Comparison of ENCODE assay signal across 10 cellular contexts in the genomic region with DNA sequence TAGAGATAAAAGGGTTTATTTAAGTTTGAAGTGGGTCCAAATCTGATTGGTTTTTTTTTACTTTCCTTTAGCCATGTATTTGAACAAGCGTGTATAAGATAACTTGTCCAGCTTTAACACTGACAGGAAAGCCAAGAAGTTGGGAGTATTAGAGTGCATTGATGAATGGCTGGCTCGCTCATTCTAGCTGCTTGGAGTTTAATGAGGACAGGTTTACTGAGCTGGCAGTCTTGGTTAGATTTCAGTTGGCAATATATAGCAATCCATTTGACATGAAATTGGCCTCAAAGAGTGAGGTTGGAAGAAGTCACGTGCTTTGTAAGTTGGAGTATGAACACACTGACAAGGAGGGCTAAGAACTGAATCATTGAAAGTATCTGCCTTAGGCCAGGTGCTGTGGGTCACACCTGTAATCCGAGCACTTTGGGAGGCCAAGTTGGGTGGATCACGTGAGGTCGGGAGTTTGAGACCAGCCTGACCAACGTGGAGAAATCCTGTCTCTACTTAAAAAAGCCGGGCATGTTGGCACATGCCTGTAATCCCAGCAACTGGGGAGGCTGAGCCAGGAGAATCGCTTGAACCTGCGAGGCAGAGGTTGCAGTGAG. TPM values are rescaled to one million over a fixed set of nuclear protein-coding genes. Genes with fewer than 3 reads are reported as not detected.
DNase-seq lines count a peak whose midpoint lies in the region; ATAC-seq and TF ChIP-seq lines count a peak whose summit lies in the region.
"Had no signal": no experiment of that assay in that cellular context is flagged by ENCODE, and none has a peak within 500 bp of the region (broad histone marks: within the 10 kb centered on the region; RNA-seq: fewer than 3 reads in every experiment).

No MANE protein-coding gene starts in this region.

- peak; percentile 59 to 78 (median 73) for DNase-seq in body of pancreas
- no peak for DNase-seq in HAP-1 (ENCODE audit: low spot score in 2 of 2)
- no peak for DNase-seq in nucleus accumbens (lab: John Stamatoyannopoulos, UW)
- no peak for DNase-seq in activated CD4-positive, alpha-beta T cell treated with anti-CD3 and anti-CD28 coated beads for 4 hours
- DNase-seq: NCI-H2029, retina had no signal

- H3K4me3 ChIP-seq in ACC112 (ENCODE audit: low read depth, low read length): no peak overlapping the region
- no peak overlapping the region for H3K4me3 ChIP-seq in HEK293 (ENCODE audit: low read depth, low read length)
- H3K4me3 ChIP-seq in body of pancreas: no peak overlapping the region
- H3K4me3 ChIP-seq in muscle layer of colon (ENCODE audit: low read depth in 1 of 2, low read length in 2 of 2): no peak overlapping the region
- no peak overlapping the region for H3K4me3 ChIP-seq in HAP-1

- ATAC-seq in body of pancreas (peak; percentile 85), HG02642 (IDR thresholded peaks at IDR 0.05; ENCODE audit: poor library complexity, unreplicated experiment) (no peak)

- 23 to 30% methylated on average over 10 of the region's 10 CpGs for WGBS in body of pancreas, 2 donors

- H3K36me3 ChIP-seq in ACC112 (ENCODE audit: insufficient read depth, low read length) (peaks cover 56% of the 10 kb centered on the region), HEK293 (ENCODE audit: control insufficient read depth in 2 of 2, insufficient read depth in 1 of 2, low read length in 2 of 2) (peaks cover 67 to 95% of the 10 kb centered on the region in 2 experiments), body of pancreas (replicated peaks in 1 of 2; ENCODE audit: insufficient read depth in 1 of 2, low read depth in 2 of 2) (peaks cover 0 to 11% of the 10 kb centered on the region in 2 donors), muscle layer of colon (ENCODE audit: insufficient read depth, low read length) (peaks cover 76% of the 10 kb centered on the region), HAP-1 (replicated peaks) (peaks cover 92% of the 10 kb centered on the region)

- TF ChIP-seq CTCF in HEK293 (tag by site-specific recombination; IDR thresholded peaks at IDR 0.05) (no peak), body of pancreas (IDR thresholded peaks at IDR 0.05) (no peak)

- peaks cover 34% of the 10 kb centered on the region for H3K4me1 ChIP-seq in ACC112 (ENCODE audit: control insufficient read depth, insufficient read depth, low read length, unreplicated experiment)
- no peaks in the 10 kb centered on the region for H3K4me1 ChIP-seq in HEK293 (ENCODE audit: control insufficient read depth, insufficient read depth, low read length)
- peaks cover 62% of the 10 kb centered on the region for H3K4me1 ChIP-seq in body of pancreas
- H3K4me1 ChIP-seq in muscle layer of colon (ENCODE audit: insufficient read depth, low read length): peaks cover 51% of the 10 kb centered on the region
- H3K4me1 ChIP-seq in HAP-1: no peaks in the 10 kb centered on the region

- no peak overlapping the region for H2AFZ ChIP-seq in ACC112 (ENCODE audit: low read length, unreplicated experiment)

- no peak overlapping the region for H3K9ac ChIP-seq in muscle layer of colon (ENCODE audit: low read length)

- in situ Hi-C loops in HAP-1 (cut with MboI; ENCODE audit: low sequenced_read_pairs): loop anchor here (25.0 kb wide), 3 partner anchors 104 to 604 kb away; a partner anchor contains a TSS

- H3K79me2 ChIP-seq in ACC112 (ENCODE audit: control insufficient read depth, insufficient read depth, low read length, unreplicated experiment): peaks cover 32% of the 10 kb centered on the region

- no peaks in the 10 kb centered on the region for H3K27me3 ChIP-seq in ACC112 (ENCODE audit: insufficient read depth, low read length)
- H3K27me3 ChIP-seq in body of pancreas: no peaks in the 10 kb centered on the region
- no peaks in the 10 kb centered on the region for H3K27me3 ChIP-seq in muscle layer of colon (ENCODE audit: control insufficient read depth in 1 of 2, insufficient read depth in 2 of 2, low read length in 2 of 2)
- H3K27me3 ChIP-seq in HAP-1 (ENCODE audit: low read depth): no peaks in the 10 kb centered on the region

- POLR2A ChIA-PET in HEK293 (lab: Yijun Ruan, JAX): interaction anchor here (1.4 to 5.2 kb wide), 6 partner anchors 8 to 185 kb away, joined by 4 to 25 read pairs (median 8); no protein-coding TSS in a partner anchor

- intact Hi-C loops in body of pancreas (cut with DNase I): no loop called here

- H3K27ac ChIP-seq in ACC112 (ENCODE audit: low read depth, low read length): peak overlapping the region; percentile 24
- peak overlapping the region; percentile 70 for H3K27ac ChIP-seq in HEK293 (ENCODE audit: extremely low read depth, low read depth, low read length)
- peak overlapping the region; percentile 26 to 69 (median 44) for H3K27ac ChIP-seq in body of pancreas
- H3K27ac ChIP-seq in muscle layer of colon (ENCODE audit: low read depth, low read length): peak overlapping the region; percentile 42

- CTCF ChIA-PET in HEK293 (lab: Yijun Ruan, JAX): interaction anchor here (0.5 to 3.8 kb wide), 4 partner anchors 110 to 410 kb away, joined by 3 to 22 read pairs (median 4); no protein-coding TSS in a partner anchor

- H3K9me3 ChIP-seq in HEK293 (ENCODE audit: control insufficient read depth, insufficient read depth, low read depth, low read length) (no peaks in the 10 kb centered on the region), body of pancreas (no peaks in the 10 kb centered on the region), muscle layer of colon (ENCODE audit: low read length) (no peaks in the 10 kb centered on the region), HAP-1 (no peaks in the 10 kb centered on the region)

- peak in 2 of 3 donors; percentile 18 to 26 for TF ChIP-seq POLR2A in body of pancreas (IDR thresholded peaks at IDR 0.05)

TF ChIP-seq in HEK293, 187 proteins besides CTCF, POLR2A, EP300 and RAD21 (continues in another document):
- TF ChIP-seq ZNF433 (tag by site-specific recombination; IDR thresholded peaks at IDR 0.05; ENCODE audit: low read depth) (no peak), ZEB2 (tag by site-specific recombination; IDR thresholded peaks at IDR 0.05) (peak; percentile 34; the same call in 1 of the 2 replicates), KLF8 (tag by site-specific recombination; IDR thresholded peaks at IDR 0.05) (0 out of 2 replicates have a peak, but pooled peaks have one; percentile 37), ZNF2 (tag by site-specific recombination; IDR thresholded peaks at IDR 0.05) (peak; percentile 17; the same call in 1 of the 2 replicates), ZNF530 (tag by site-specific recombination; IDR thresholded peaks at IDR 0.05; ENCODE audit: low read depth) (no peak), SP7 (tag by site-specific recombination; IDR thresholded peaks at IDR 0.05) (0 out of 2 replicates have a peak, but pooled peaks have one; percentile 28), ZXDB (tag by site-specific recombination; IDR thresholded peaks at IDR 0.05) (no peak), GFI1B (tag by site-specific recombination; IDR thresholded peaks at IDR 0.05) (no peak), GLIS1 (tag by site-specific recombination; IDR thresholded peaks at IDR 0.05) (peak; percentile 67), FEZF1 (tag by site-specific recombination; IDR thresholded peaks at IDR 0.05) (0 out of 2 replicates have a peak, but pooled peaks have one; percentile 19), WT1 (tag by site-specific recombination; IDR thresholded peaks at IDR 0.05) (peak; percentile 57; the same call in 1 of the 2 replicates), ZNF707 (tag by site-specific recombination; IDR thresholded peaks at IDR 0.05) (no peak), ZNF423 (tag by site-specific recombination; IDR thresholded peaks at IDR 0.05) (no peak)
- TF ChIP-seq, protein P1, sequence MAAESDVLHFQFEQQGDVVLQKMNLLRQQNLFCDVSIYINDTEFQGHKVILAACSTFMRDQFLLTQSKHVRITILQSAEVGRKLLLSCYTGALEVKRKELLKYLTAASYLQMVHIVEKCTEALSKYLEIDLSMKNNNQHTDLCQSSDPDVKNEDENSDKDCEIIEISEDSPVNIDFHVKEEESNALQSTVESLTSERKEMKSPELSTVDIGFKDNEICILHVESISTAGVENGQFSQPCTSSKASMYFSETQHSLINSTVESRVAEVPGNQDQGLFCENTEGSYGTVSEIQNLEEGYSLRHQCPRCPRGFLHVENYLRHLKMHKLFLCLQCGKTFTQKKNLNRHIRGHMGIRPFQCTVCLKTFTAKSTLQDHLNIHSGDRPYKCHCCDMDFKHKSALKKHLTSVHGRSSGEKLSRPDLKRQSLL (tag by site-specific recombination; IDR thresholded peaks at IDR 0.05): no peak
- TF ChIP-seq, protein P2, sequence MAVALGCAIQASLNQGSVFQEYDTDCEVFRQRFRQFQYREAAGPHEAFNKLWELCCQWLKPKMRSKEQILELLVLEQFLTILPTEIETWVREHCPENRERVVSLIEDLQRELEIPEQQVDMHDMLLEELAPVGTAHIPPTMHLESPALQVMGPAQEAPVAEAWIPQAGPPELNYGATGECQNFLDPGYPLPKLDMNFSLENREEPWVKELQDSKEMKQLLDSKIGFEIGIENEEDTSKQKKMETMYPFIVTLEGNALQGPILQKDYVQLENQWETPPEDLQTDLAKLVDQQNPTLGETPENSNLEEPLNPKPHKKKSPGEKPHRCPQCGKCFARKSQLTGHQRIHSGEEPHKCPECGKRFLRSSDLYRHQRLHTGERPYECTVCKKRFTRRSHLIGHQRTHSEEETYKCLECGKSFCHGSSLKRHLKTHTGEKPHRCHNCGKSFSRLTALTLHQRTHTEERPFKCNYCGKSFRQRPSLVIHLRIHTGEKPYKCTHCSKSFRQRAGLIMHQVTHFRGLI (tag by site-specific recombination; IDR thresholded peaks at IDR 0.05): no peak
- TF ChIP-seq, protein P3, sequence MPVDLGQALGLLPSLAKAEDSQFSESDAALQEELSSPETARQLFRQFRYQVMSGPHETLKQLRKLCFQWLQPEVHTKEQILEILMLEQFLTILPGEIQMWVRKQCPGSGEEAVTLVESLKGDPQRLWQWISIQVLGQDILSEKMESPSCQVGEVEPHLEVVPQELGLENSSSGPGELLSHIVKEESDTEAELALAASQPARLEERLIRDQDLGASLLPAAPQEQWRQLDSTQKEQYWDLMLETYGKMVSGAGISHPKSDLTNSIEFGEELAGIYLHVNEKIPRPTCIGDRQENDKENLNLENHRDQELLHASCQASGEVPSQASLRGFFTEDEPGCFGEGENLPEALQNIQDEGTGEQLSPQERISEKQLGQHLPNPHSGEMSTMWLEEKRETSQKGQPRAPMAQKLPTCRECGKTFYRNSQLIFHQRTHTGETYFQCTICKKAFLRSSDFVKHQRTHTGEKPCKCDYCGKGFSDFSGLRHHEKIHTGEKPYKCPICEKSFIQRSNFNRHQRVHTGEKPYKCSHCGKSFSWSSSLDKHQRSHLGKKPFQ (tag by site-specific recombination; IDR thresholded peaks at IDR 0.05): 0 out of 2 replicates have a peak, but pooled peaks have one; percentile 31

RNA-seq across cellular contexts. Expression of a gene that starts 13.7 kb away (rescaled TPM):
- total RNA-seq in body of pancreas: 100 to 1,000 TPM in 1 of 2 donors, 10 to 100 TPM in 1; 86.4 to 113 TPM

Comparison
In these comparisons a context has a peak if more than half of its experiments do, and no peak if none do; other contexts are left out.
1. DNase-seq: peak in body of pancreas (4 of 4); none in HAP-1 (0 of 2), nucleus accumbens (0 of 56) and activated CD4-positive, alpha-beta T cell treated with anti-CD3 and anti-CD28 coated beads for 4 hours (0 of 2).
2. Peak in every context shown above with its lines, with median percentiles within 50 percentile points of each other: H3K27ac ChIP-seq.